1 cellular context compared by ENCODE assay signal in the genomic region with DNA sequence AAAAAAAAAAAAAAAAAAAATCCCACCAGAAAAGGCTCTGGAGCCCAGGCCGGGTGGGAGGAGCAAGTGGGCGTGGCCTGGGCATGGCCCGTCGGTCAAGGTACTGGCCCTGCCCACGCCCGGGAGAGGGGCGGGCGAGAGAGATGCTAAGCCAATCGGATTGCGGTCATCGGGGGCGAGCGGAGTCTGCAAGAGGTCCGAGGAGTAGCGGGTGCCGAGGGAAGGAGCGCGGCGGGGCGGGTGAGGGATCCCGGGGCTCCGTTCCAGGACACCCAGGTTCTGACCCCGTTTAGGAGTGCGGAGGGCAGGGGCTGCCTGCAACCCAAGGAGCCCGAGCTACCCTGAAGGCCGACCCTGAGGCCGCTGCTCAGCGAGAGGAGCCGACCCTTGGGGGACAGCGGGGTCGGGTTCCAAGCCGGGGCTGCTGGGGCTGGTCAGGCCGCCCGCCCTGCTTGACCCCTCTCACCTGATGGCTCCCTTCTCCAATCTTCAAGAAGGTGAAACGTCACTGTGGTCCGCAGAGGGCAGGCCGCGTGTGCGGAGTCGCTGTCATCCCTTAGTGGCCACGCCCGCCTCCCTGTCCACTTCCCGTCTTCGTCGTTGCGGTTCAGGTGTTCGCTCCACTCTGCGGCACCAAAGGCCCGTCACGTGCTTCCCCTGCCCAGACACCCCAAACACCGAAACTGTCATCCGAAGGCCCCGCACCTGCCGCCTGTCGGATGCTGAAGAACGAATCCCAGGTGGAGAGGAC.
TF ChIP-seq lines count a peak whose summit lies in the region.

No MANE protein-coding gene starts in this region.

TF ChIP-seq in GM12878, 131 proteins besides CTCF, POLR2A, EP300 and RAD21 (continued from another document and continues in another):
- TF ChIP-seq, protein P1, sequence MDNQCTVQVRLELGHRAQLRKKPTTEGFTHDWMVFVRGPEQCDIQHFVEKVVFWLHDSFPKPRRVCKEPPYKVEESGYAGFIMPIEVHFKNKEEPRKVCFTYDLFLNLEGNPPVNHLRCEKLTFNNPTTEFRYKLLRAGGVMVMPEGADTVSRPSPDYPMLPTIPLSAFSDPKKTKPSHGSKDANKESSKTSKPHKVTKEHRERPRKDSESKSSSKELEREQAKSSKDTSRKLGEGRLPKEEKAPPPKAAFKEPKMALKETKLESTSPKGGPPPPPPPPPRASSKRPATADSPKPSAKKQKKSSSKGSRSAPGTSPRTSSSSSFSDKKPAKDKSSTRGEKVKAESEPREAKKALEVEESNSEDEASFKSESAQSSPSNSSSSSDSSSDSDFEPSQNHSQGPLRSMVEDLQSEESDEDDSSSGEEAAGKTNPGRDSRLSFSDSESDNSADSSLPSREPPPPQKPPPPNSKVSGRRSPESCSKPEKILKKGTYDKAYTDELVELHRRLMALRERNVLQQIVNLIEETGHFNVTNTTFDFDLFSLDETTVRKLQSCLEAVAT (IDR thresholded peaks at IDR 0.05) = no peak
- TF ChIP-seq RBBP5 (conservative IDR thresholded peaks at IDR 0.05) (no peak), NFIC (IDR thresholded peaks at IDR 0.05; ENCODE audit: low read depth, low read length) (no peak), TBL1XR1 (IDR thresholded peaks at IDR 0.05; ENCODE audit: low read depth, low read length) (no peak), FOXK2 (IDR thresholded peaks at IDR 0.05) (no peak), PAX5 (IDR thresholded peaks at IDR 0.05; ENCODE audit: borderline replicate concordance, low read depth, low read length) (no peak), RELA (IDR thresholded peaks at IDR 0.05; ENCODE audit: borderline replicate concordance, partially characterized antibody) (no peak), KAT2A (conservative IDR thresholded peaks at IDR 0.05; ENCODE audit: control insufficient read depth, low read depth, low read length) (no peak), SREBF1 (IDR thresholded peaks at IDR 0.05; ENCODE audit: low read length) (no peak), RAD51 (IDR thresholded peaks at IDR 0.05) (peak; percentile 66; the same call in 1 of the 2 replicates), SUZ12 (IDR thresholded peaks at IDR 0.05; ENCODE audit: unreplicated experiment) (no peak)
- TF ChIP-seq, protein P2, sequence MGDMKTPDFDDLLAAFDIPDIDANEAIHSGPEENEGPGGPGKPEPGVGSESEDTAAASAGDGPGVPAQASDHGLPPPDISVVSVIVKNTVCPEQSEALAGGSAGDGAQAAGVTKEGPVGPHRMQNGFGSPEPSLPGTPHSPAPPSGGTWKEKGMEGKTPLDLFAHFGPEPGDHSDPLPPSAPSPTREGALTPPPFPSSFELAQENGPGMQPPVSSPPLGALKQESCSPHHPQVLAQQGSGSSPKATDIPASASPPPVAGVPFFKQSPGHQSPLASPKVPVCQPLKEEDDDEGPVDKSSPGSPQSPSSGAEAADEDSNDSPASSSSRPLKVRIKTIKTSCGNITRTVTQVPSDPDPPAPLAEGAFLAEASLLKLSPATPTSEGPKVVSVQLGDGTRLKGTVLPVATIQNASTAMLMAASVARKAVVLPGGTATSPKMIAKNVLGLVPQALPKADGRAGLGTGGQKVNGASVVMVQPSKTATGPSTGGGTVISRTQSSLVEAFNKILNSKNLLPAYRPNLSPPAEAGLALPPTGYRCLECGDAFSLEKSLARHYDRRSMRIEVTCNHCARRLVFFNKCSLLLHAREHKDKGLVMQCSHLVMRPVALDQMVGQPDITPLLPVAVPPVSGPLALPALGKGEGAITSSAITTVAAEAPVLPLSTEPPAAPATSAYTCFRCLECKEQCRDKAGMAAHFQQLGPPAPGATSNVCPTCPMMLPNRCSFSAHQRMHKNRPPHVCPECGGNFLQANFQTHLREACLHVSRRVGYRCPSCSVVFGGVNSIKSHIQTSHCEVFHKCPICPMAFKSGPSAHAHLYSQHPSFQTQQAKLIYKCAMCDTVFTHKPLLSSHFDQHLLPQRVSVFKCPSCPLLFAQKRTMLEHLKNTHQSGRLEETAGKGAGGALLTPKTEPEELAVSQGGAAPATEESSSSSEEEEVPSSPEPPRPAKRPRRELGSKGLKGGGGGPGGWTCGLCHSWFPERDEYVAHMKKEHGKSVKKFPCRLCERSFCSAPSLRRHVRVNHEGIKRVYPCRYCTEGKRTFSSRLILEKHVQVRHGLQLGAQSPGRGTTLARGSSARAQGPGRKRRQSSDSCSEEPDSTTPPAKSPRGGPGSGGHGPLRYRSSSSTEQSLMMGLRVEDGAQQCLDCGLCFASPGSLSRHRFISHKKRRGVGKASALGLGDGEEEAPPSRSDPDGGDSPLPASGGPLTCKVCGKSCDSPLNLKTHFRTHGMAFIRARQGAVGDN (IDR thresholded peaks at IDR 0.05) = peak; percentile 47
- TF ChIP-seq, protein P3, sequence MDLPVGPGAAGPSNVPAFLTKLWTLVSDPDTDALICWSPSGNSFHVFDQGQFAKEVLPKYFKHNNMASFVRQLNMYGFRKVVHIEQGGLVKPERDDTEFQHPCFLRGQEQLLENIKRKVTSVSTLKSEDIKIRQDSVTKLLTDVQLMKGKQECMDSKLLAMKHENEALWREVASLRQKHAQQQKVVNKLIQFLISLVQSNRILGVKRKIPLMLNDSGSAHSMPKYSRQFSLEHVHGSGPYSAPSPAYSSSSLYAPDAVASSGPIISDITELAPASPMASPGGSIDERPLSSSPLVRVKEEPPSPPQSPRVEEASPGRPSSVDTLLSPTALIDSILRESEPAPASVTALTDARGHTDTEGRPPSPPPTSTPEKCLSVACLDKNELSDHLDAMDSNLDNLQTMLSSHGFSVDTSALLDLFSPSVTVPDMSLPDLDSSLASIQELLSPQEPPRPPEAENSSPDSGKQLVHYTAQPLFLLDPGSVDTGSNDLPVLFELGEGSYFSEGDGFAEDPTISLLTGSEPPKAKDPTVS (IDR thresholded peaks at IDR 0.05; ENCODE audit: low read depth, low read length) = no peak
- TF ChIP-seq, protein P4, sequence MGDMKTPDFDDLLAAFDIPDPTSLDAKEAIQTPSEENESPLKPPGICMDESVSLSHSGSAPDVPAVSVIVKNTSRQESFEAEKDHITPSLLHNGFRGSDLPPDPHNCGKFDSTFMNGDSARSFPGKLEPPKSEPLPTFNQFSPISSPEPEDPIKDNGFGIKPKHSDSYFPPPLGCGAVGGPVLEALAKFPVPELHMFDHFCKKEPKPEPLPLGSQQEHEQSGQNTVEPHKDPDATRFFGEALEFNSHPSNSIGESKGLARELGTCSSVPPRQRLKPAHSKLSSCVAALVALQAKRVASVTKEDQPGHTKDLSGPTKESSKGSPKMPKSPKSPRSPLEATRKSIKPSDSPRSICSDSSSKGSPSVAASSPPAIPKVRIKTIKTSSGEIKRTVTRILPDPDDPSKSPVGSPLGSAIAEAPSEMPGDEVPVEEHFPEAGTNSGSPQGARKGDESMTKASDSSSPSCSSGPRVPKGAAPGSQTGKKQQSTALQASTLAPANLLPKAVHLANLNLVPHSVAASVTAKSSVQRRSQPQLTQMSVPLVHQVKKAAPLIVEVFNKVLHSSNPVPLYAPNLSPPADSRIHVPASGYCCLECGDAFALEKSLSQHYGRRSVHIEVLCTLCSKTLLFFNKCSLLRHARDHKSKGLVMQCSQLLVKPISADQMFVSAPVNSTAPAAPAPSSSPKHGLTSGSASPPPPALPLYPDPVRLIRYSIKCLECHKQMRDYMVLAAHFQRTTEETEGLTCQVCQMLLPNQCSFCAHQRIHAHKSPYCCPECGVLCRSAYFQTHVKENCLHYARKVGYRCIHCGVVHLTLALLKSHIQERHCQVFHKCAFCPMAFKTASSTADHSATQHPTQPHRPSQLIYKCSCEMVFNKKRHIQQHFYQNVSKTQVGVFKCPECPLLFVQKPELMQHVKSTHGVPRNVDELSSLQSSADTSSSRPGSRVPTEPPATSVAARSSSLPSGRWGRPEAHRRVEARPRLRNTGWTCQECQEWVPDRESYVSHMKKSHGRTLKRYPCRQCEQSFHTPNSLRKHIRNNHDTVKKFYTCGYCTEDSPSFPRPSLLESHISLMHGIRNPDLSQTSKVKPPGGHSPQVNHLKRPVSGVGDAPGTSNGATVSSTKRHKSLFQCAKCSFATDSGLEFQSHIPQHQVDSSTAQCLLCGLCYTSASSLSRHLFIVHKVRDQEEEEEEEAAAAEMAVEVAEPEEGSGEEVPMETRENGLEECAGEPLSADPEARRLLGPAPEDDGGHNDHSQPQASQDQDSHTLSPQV (IDR thresholded peaks at IDR 0.05) = no peak
- TF ChIP-seq, protein P5, sequence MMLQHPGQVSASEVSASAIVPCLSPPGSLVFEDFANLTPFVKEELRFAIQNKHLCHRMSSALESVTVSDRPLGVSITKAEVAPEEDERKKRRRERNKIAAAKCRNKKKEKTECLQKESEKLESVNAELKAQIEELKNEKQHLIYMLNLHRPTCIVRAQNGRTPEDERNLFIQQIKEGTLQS (IDR thresholded peaks at IDR 0.05; ENCODE audit: borderline replicate concordance, extremely low read depth, low read depth, low read length) = no peak
- TF ChIP-seq, protein P6, sequence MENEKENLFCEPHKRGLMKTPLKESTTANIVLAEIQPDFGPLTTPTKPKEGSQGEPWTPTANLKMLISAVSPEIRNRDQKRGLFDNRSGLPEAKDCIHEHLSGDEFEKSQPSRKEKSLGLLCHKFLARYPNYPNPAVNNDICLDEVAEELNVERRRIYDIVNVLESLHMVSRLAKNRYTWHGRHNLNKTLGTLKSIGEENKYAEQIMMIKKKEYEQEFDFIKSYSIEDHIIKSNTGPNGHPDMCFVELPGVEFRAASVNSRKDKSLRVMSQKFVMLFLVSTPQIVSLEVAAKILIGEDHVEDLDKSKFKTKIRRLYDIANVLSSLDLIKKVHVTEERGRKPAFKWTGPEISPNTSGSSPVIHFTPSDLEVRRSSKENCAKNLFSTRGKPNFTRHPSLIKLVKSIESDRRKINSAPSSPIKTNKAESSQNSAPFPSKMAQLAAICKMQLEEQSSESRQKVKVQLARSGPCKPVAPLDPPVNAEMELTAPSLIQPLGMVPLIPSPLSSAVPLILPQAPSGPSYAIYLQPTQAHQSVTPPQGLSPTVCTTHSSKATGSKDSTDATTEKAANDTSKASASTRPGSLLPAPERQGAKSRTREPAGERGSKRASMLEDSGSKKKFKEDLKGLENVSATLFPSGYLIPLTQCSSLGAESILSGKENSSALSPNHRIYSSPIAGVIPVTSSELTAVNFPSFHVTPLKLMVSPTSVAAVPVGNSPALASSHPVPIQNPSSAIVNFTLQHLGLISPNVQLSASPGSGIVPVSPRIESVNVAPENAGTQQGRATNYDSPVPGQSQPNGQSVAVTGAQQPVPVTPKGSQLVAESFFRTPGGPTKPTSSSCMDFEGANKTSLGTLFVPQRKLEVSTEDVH (IDR thresholded peaks at IDR 0.05; ENCODE audit: low read depth, partially characterized antibody) = no peak
- TF ChIP-seq, protein P7, sequence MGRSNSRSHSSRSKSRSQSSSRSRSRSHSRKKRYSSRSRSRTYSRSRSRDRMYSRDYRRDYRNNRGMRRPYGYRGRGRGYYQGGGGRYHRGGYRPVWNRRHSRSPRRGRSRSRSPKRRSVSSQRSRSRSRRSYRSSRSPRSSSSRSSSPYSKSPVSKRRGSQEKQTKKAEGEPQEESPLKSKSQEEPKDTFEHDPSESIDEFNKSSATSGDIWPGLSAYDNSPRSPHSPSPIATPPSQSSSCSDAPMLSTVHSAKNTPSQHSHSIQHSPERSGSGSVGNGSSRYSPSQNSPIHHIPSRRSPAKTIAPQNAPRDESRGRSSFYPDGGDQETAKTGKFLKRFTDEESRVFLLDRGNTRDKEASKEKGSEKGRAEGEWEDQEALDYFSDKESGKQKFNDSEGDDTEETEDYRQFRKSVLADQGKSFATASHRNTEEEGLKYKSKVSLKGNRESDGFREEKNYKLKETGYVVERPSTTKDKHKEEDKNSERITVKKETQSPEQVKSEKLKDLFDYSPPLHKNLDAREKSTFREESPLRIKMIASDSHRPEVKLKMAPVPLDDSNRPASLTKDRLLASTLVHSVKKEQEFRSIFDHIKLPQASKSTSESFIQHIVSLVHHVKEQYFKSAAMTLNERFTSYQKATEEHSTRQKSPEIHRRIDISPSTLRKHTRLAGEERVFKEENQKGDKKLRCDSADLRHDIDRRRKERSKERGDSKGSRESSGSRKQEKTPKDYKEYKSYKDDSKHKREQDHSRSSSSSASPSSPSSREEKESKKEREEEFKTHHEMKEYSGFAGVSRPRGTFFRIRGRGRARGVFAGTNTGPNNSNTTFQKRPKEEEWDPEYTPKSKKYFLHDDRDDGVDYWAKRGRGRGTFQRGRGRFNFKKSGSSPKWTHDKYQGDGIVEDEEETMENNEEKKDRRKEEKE (IDR thresholded peaks at IDR 0.05) = no peak
- TF ChIP-seq, protein P8, sequence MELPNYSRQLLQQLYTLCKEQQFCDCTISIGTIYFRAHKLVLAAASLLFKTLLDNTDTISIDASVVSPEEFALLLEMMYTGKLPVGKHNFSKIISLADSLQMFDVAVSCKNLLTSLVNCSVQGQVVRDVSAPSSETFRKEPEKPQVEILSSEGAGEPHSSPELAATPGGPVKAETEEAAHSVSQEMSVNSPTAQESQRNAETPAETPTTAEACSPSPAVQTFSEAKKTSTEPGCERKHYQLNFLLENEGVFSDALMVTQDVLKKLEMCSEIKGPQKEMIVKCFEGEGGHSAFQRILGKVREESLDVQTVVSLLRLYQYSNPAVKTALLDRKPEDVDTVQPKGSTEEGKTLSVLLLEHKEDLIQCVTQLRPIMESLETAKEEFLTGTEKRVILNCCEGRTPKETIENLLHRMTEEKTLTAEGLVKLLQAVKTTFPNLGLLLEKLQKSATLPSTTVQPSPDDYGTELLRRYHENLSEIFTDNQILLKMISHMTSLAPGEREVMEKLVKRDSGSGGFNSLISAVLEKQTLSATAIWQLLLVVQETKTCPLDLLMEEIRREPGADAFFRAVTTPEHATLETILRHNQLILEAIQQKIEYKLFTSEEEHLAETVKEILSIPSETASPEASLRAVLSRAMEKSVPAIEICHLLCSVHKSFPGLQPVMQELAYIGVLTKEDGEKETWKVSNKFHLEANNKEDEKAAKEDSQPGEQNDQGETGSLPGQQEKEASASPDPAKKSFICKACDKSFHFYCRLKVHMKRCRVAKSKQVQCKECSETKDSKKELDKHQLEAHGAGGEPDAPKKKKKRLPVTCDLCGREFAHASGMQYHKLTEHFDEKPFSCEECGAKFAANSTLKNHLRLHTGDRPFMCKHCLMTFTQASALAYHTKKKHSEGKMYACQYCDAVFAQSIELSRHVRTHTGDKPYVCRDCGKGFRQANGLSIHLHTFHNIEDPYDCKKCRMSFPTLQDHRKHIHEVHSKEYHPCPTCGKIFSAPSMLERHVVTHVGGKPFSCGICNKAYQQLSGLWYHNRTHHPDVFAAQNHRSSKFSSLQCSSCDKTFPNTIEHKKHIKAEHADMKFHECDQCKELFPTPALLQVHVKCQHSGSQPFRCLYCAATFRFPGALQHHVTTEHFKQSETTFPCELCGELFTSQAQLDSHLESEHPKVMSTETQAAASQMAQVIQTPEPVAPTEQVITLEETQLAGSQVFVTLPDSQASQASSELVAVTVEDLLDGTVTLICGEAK (IDR thresholded peaks at IDR 0.05; ENCODE audit: borderline replicate concordance) = no peak
- TF ChIP-seq, protein P9, sequence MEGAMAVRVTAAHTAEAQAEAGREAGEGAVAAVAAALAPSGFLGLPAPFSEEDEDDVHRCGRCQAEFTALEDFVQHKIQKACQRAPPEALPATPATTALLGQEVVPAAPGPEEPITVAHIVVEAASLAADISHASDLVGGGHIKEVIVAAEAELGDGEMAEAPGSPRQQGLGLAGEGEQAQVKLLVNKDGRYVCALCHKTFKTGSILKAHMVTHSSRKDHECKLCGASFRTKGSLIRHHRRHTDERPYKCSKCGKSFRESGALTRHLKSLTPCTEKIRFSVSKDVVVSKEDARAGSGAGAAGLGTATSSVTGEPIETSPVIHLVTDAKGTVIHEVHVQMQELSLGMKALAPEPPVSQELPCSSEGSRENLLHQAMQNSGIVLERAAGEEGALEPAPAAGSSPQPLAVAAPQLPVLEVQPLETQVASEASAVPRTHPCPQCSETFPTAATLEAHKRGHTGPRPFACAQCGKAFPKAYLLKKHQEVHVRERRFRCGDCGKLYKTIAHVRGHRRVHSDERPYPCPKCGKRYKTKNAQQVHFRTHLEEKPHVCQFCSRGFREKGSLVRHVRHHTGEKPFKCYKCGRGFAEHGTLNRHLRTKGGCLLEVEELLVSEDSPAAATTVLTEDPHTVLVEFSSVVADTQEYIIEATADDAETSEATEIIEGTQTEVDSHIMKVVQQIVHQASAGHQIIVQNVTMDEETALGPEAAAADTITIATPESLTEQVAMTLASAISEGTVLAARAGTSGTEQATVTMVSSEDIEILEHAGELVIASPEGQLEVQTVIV (IDR thresholded peaks at IDR 0.05; ENCODE audit: borderline replicate concordance, partially characterized antibody) = no peak
